Comparison of ENCODE assay signal across 8 cellular contexts in the genomic region with DNA sequence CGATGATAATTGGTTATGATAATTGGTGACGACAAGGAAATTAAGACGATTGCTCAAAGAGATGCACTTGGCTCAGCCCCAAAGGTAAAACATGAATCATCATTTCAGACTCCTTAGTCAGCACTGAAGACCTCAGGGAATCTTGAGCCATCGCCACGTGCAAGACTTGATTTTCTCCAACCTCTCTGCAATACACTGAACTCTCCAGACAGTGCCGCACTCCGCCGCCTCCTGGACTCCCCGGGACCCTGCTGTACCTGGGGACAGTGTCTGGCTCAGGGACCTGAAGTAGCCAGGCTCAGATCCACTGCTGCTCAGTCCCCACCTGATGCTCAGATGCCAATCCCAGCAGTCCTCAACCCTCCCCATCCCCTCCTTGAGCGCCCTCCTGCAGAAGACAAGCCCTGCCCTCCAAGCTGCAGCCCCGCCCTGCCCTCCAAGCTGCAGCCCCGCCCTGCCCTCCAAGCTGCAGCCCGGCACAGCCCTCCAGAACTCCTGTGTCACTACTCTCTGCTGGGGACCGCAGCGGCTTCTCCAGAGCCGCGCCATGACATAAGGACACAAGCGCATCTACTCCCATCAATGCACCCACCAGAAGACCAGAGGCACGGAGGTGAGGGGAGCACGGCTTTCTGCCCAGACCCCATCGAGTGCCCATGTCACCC. TPM values are rescaled to one million over a fixed set of nuclear protein-coding genes. Genes with fewer than 3 reads are reported as not detected.
DNase-seq lines count a peak whose midpoint lies in the region; ATAC-seq and TF ChIP-seq lines count a peak whose summit lies in the region.

No MANE protein-coding gene starts in this region.

- peak overlapping the region; percentile 91 for H3K27ac ChIP-seq in AG04450 (ENCODE audit: low read depth, low read length)

- no peaks in the 10 kb centered on the region; the same call in 1 of the 2 replicates for H3K9me3 ChIP-seq in AG04450 (ENCODE audit: control insufficient read depth, insufficient read depth, low read length)

- ATAC-seq in GM18511 (IDR thresholded peaks at IDR 0.05; ENCODE audit: unreplicated experiment) = peak; percentile 41
- peak; percentile 21 for ATAC-seq in HG02970 (IDR thresholded peaks at IDR 0.05; ENCODE audit: low FRiP score, unreplicated experiment)
- ATAC-seq in omental fat pad (ENCODE audit: low FRiP score) = peak; percentile 49

- POLR2A ChIA-PET in AG04450 (lab: Yijun Ruan, JAX) = interaction anchor here (1.1 to 1.3 kb wide), 3 partner anchors 9 to 875 kb away, joined by 3 to 6 read pairs (median 3); no protein-coding TSS in a partner anchor

- no peaks in the 10 kb centered on the region for H3K27me3 ChIP-seq in AG04450 (ENCODE audit: control insufficient read depth, insufficient read depth, low read length)

- DNase-seq in AG04450 (ENCODE audit: low read depth, low spot score) (peak; percentile 80), NCI-H2171 treated with DMSO at 0.1 percent for 48 hours (lab: John Stamatoyannopoulos, UW) (peak; percentile 89), germinal center (ENCODE audit: low spot score) (peak; percentile 30), omental fat pad (ENCODE audit: low spot score) (peak; percentile 36), NCI-H1092 (lab: John Stamatoyannopoulos, UW) (no peak)
- DNase-seq in activated T-helper 9 cell treated with anti-CD3 and anti-CD28 coated beads, Interleukin-2, amount 50 U/mL, for 16 hours (ENCODE audit: low read depth) = peak; percentile 28

- CTCF ChIA-PET in AG04450 (lab: Charles Lee) = interaction anchor here (0.6 to 2.4 kb wide), 2 partner anchors 9 to 49 kb away, joined by 4 to 15 read pairs; no protein-coding TSS in a partner anchor

- peak overlapping the region; percentile 93 for H3K4me3 ChIP-seq in AG04450 (ENCODE audit: low read depth, low read length)

- peak; percentile 51 for TF ChIP-seq CTCF in AG04450 (IDR thresholded peaks at IDR 0.05; ENCODE audit: low read depth, low read length)
- no peak for TF ChIP-seq CTCF in omental fat pad (IDR thresholded peaks at IDR 0.05)

RNA-seq across cellular contexts. Expression of a gene that starts 1.1 kb away (rescaled TPM):
- 29.8 and 40.9 TPM in 2 replicates for polyA plus RNA-seq in AG04450 (2011; rRNA removed)
- 9.4 and 10.8 TPM in 2 replicates for polyA minus RNA-seq in AG04450 (2011; rRNA and poly(A)+ RNA removed)
- total RNA-seq in omental fat pad = 10 to 100 TPM; 17.8 to 27.3 (median 21.5) TPM
